Comparison of ENCODE assay signal across 11 cellular contexts in genomic region chr6:89927788-89928565, GRCh38. TPM values are rescaled to one million over a fixed set of nuclear protein-coding genes. Genes with fewer than 3 reads are reported as not detected.
A peak's percentile ranks its signal among the peaks of the same experiment; 100 is the strongest.
DNase-seq lines count a peak whose midpoint lies in the region; ATAC-seq and TF ChIP-seq lines count a peak whose summit lies in the region.
"Had no signal": no experiment of that assay in that cellular context is flagged by ENCODE, and none has a peak within 500 bp of the region (broad histone marks: within the 10 kb centered on the region; RNA-seq: fewer than 3 reads in every experiment).

No MANE protein-coding gene starts in this region.

- H4K20me1 ChIP-seq in MM.1S (ENCODE audit: insufficient read depth, low read length), result no peaks in the 10 kb centered on the region

- H3K4me3 ChIP-seq in left lung (no peak overlapping the region), MM.1S (ENCODE audit: low read length) (no peak overlapping the region)
- H3K4me3 ChIP-seq: Peyer's patch had no signal

- H2AFZ ChIP-seq in MM.1S (ENCODE audit: low read length), result no peak overlapping the region

- DNase-seq in EL (peak; percentile 16), NCI-H226 (peak; percentile 42), amniotic epithelial cell (ENCODE audit: low read depth) (peak; percentile 42), left lung (no peak), MM.1S (no peak), NCI-H524 treated with DMSO at 0.1 percent for 48 hours (lab: John Stamatoyannopoulos, UW) (no peak)
- DNase-seq: CD4-positive, alpha-beta memory T cell; Peyer's patch had no signal

- H3K4me1 ChIP-seq in left lung, result no peaks in the 10 kb centered on the region
- no peaks in the 10 kb centered on the region for H3K4me1 ChIP-seq in MM.1S (ENCODE audit: low read length)
- H3K4me1 ChIP-seq: Peyer's patch had no signal

- intact Hi-C loops in left lung (cut with DNase I), result no loop called here

- no peak overlapping the region for H3K9ac ChIP-seq in MM.1S (ENCODE audit: low read length)

- ATAC-seq in left lung (peak; percentile 57), GM18858 (IDR thresholded peaks at IDR 0.05; ENCODE audit: unreplicated experiment) (no peak), HG03457 (IDR thresholded peaks at IDR 0.05; ENCODE audit: unreplicated experiment) (no peak)

- H3K4me2 ChIP-seq in MM.1S (ENCODE audit: low read depth, low read length), result no peak overlapping the region

- H3K9me2 ChIP-seq in MM.1S (replicated peaks; ENCODE audit: insufficient read depth, low read length), result no peaks in the 10 kb centered on the region

- no peaks in the 10 kb centered on the region for H3F3A ChIP-seq in MM.1S (ENCODE audit: insufficient read depth, low read length)

- H3K79me2 ChIP-seq in MM.1S (ENCODE audit: low read length), result no peaks in the 10 kb centered on the region

- TF ChIP-seq CTCF in left lung (IDR thresholded peaks at IDR 0.05) (no peak), MM.1S (IDR thresholded peaks at IDR 0.05; ENCODE audit: low read length) (no peak)

- H3K27me3 ChIP-seq in left lung, result no peaks in the 10 kb centered on the region
- no peaks in the 10 kb centered on the region for H3K27me3 ChIP-seq in MM.1S (replicated peaks; ENCODE audit: insufficient read depth, low read length)
- H3K27me3 ChIP-seq: Peyer's patch had no signal

- H3K36me3 ChIP-seq in left lung (no peaks in the 10 kb centered on the region), MM.1S (replicated peaks; ENCODE audit: insufficient read depth, low read length) (no peaks in the 10 kb centered on the region)
- H3K36me3 ChIP-seq: Peyer's patch had no signal

- H3K9me3 ChIP-seq in left lung, result no peaks in the 10 kb centered on the region
- no peaks in the 10 kb centered on the region for H3K9me3 ChIP-seq in MM.1S (replicated peaks; ENCODE audit: insufficient read depth, low read length)
- H3K9me3 ChIP-seq: Peyer's patch had no signal

- H3K27ac ChIP-seq in left lung (peak overlapping the region in 1 of 2 donors; percentile 45), MM.1S (ENCODE audit: low read length) (no peak overlapping the region)
- H3K27ac ChIP-seq: Peyer's patch had no signal

RNA-seq across cellular contexts. Expression of gene GJA10, which starts 33.7 kb away (rescaled TPM):
- total RNA-seq in left lung, result not detected
- total RNA-seq: CD4-positive, alpha-beta memory T cell; Peyer's patch; temporal lobe had no signal

Comparison
In these comparisons a context has a peak if more than half of its experiments do, and no peak if none do; other contexts are left out.
1. DNase-seq: peak in EL (single experiment), NCI-H226 (single experiment) and amniotic epithelial cell (single experiment); none in left lung (0 of 2), MM.1S (single experiment) and NCI-H524 treated with DMSO at 0.1 percent for 48 hours (single experiment).